Comparison of ENCODE assay signal across 11 cellular contexts in genomic region chr9:133060417-133060841, GRCh38. TPM values are rescaled to one million over a fixed set of nuclear protein-coding genes. Genes with fewer than 3 reads are reported as not detected.
DNase-seq lines count a peak whose midpoint lies in the region; ATAC-seq and TF ChIP-seq lines count a peak whose summit lies in the region.
"Had no signal": no experiment of that assay in that cellular context is flagged by ENCODE, and none has a peak within 500 bp of the region (broad histone marks: within the 10 kb centered on the region; RNA-seq: fewer than 3 reads in every experiment).

No MANE protein-coding gene starts in this region.

- no peaks in the 10 kb centered on the region for H3K27me3 ChIP-seq in hepatocyte
- H3K27me3 ChIP-seq: transverse colon had no signal

- no peaks in the 10 kb centered on the region for H3K79me2 ChIP-seq in hepatocyte

- H3K27me3 Mint-ChIP-seq in T-helper 1 cell treated with Interleukin-12 subunit alpha and Interleukin-12 subunit beta and Interleukin-4 antibody, amounts not matched to agents 30 μg/mL and 1 μg/mL, for 36 hours (ENCODE audit: low read depth): no peaks in the 10 kb centered on the region

- TF ChIP-seq CTCF in GM12864 (IDR thresholded peaks at IDR 0.05; ENCODE audit: low read depth, low read length, missing control alignments): peak; percentile 15
- TF ChIP-seq CTCF in hepatocyte (IDR thresholded peaks at IDR 0.05; ENCODE audit: poor library complexity): no peak

- ATAC-seq in HG03521 (IDR thresholded peaks at IDR 0.05; ENCODE audit: unreplicated experiment): no peak

- H4K20me1 ChIP-seq in hepatocyte (ENCODE audit: insufficient read depth, poor library complexity, severe bottlenecking): no peaks in the 10 kb centered on the region

- H3K4me1 ChIP-seq in hepatocyte (ENCODE audit: insufficient read depth): peaks cover 6% of the 10 kb centered on the region
- H3K4me1 ChIP-seq: transverse colon had no signal

- H3K36me3 Mint-ChIP-seq in T-helper 1 cell treated with Interleukin-12 subunit alpha and Interleukin-12 subunit beta and Interleukin-4 antibody, amounts not matched to agents 30 μg/mL and 1 μg/mL, for 36 hours (ENCODE audit: low read depth): peaks cover 18% of the 10 kb centered on the region

- H3K27ac ChIP-seq in hepatocyte: peak overlapping the region; percentile 76
- H3K27ac ChIP-seq: transverse colon had no signal

- peak overlapping the region; percentile 86 for H3K27ac Mint-ChIP-seq in T-helper 1 cell treated with Interleukin-12 subunit alpha and Interleukin-12 subunit beta and Interleukin-4 antibody, amounts not matched to agents 30 μg/mL and 1 μg/mL, for 36 hours

- H3K9me3 ChIP-seq in hepatocyte (ENCODE audit: low read depth): no peaks in the 10 kb centered on the region
- H3K9me3 ChIP-seq: transverse colon had no signal

- no peaks in the 10 kb centered on the region for H3K9me3 Mint-ChIP-seq in T-helper 1 cell treated with Interleukin-12 subunit alpha and Interleukin-12 subunit beta and Interleukin-4 antibody, amounts not matched to agents 30 μg/mL and 1 μg/mL, for 36 hours

- no peaks in the 10 kb centered on the region for H3K9me2 ChIP-seq in hepatocyte (replicated peaks; ENCODE audit: insufficient read depth)

- DNase-seq in AML-193 (lab: John Stamatoyannopoulos, UW): peak; percentile 19
- no peak for DNase-seq in GM12864 (ENCODE audit: low read depth)
- DNase-seq in hepatocyte (ENCODE audit: low spot score): no peak
- DNase-seq in RKO (ENCODE audit: low spot score): no peak
- no peak for DNase-seq in AG08395 (ENCODE audit: low spot score)
- DNase-seq in central memory CD4-positive, alpha-beta T cell: no peak
- DNase-seq: nucleus accumbens; stimulated activated CD4-positive, alpha-beta T cell treated with anti-CD3 and anti-CD28 coated beads, Interleukin-4, amount 100 ng/mL, for 24 hours; transverse colon had no signal

- H3K4me3 ChIP-seq in GM12864 (ENCODE audit: low read depth, low read length) (no peak overlapping the region), hepatocyte (no peak overlapping the region)
- H3K4me3 ChIP-seq: transverse colon had no signal

- no peak overlapping the region for H2AFZ ChIP-seq in hepatocyte

- H3K4me1 Mint-ChIP-seq in T-helper 1 cell treated with Interleukin-12 subunit alpha and Interleukin-12 subunit beta and Interleukin-4 antibody, amounts not matched to agents 30 μg/mL and 1 μg/mL, for 36 hours (ENCODE audit: low read depth): peaks cover 38% of the 10 kb centered on the region

- no peak overlapping the region for H3K4me3 Mint-ChIP-seq in T-helper 1 cell treated with Interleukin-12 subunit alpha and Interleukin-12 subunit beta and Interleukin-4 antibody, amounts not matched to agents 30 μg/mL and 1 μg/mL, for 36 hours

- 34% methylated on average over 5 of the region's 6 CpGs for WGBS in hepatocyte (ENCODE audit: low lambda C conversion rate, missing lambda C conversion rate)

- H3K4me2 ChIP-seq in hepatocyte: no peak overlapping the region

- no peaks in the 10 kb centered on the region for H3K36me3 ChIP-seq in hepatocyte (replicated peaks; ENCODE audit: insufficient read depth, low read depth)

RNA-seq across cellular contexts. Expression of gene CEL, which starts 1.4 kb away (rescaled TPM):
- total RNA-seq in hepatocyte: 2.4 and 4.4 TPM in 2 replicates
- 5.9 and 6.6 TPM in 2 replicates for polyA plus RNA-seq in hepatocyte

RNA-seq across cellular contexts. Expression of gene GTF3C5, which starts 29.6 kb away (rescaled TPM):
- total RNA-seq in hepatocyte: 45.0 and 52.5 TPM in 2 replicates
- polyA plus RNA-seq in hepatocyte: 66.0 and 87.3 TPM in 2 replicates

Comparison
In these comparisons a context has a peak if more than half of its experiments do, and no peak if none do; other contexts are left out.
1. DNase-seq: peak in AML-193 (2 of 2); none in GM12864 (single experiment), hepatocyte (single experiment), RKO (single experiment), AG08395 (single experiment) and central memory CD4-positive, alpha-beta T cell (single experiment).